In the genomic region with DNA sequence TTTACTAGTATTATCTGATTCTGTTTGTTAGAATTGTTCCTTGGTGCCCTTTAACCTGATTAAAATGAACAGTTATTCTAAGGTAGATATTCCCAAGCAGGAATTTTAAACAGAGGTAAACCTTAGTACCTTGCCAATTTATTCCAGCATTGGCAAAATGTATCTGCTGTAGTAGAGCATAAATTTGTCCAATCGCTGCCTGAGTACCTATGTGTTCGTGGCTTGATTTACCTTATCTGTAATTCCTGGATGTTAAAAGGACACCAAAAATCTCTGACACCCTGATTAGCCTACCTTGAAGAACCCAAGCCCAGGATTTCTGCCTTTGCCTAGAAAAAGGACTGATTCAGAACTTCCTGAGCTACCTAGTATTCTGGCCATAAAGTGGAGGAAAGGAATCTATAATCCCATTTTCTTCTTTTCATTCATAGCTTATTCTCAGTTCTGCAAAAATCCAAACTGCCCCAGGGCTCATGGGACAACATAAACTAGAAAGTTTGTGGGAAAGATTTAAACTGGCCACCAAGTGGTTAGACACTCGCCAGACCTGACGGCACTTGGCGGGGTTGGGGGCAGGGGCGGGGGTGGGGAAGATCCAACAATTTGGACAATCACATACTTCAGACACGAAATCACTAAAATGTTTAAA, we compare ENCODE assay signal across 8 cellular contexts. TPM values are rescaled to one million over a fixed set of nuclear protein-coding genes. Genes with fewer than 3 reads are reported as not detected.
DNase-seq lines count a peak whose midpoint lies in the region; ATAC-seq and TF ChIP-seq lines count a peak whose summit lies in the region.

No MANE protein-coding gene starts in this region.

- H3F3A ChIP-seq in OCI-LY1 (ENCODE audit: insufficient read depth, low read length), result no peaks in the 10 kb centered on the region

- no peaks in the 10 kb centered on the region for H3K9me3 ChIP-seq in CD4-positive, alpha-beta T cell (ENCODE audit: control insufficient read depth, low read length)
- H3K9me3 ChIP-seq in OCI-LY1 (ENCODE audit: low read length), result peaks cover 2% of the 10 kb centered on the region; the same call in 1 of the 2 replicates
- H3K9me3 ChIP-seq in hepatocyte (ENCODE audit: low read depth), result peaks cover 1% of the 10 kb centered on the region
- no peaks in the 10 kb centered on the region for H3K9me3 ChIP-seq in endodermal cell (ENCODE audit: control insufficient read depth, low read length)

- H3K4me3 ChIP-seq in OCI-LY1 (ENCODE audit: low read depth, low read length, poor library complexity, severe bottlenecking) (peak overlapping the region; percentile 48), hepatocyte (no peak overlapping the region), urinary bladder (ENCODE audit: low read depth, low read length) (peak overlapping the region; percentile 36), endodermal cell (ENCODE audit: low read length) (no peak overlapping the region)

- WGBS in hepatocyte (ENCODE audit: low lambda C conversion rate, missing lambda C conversion rate), result 82% methylated on average over 7 of the region's 7 CpGs
- WGBS in urinary bladder, result 76% methylated on average over 7 of the region's 7 CpGs
- WGBS in endodermal cell (ENCODE audit: insufficient coverage in 1 of 2, insufficient read length in 1 of 2), 2 experiments, result 89 to 96% methylated on average over 6 to 7 of the region's 7 CpGs

- H3K27me3 ChIP-seq in CD4-positive, alpha-beta T cell (ENCODE audit: control insufficient read depth, insufficient read depth, low read length), result no peaks in the 10 kb centered on the region
- H3K27me3 ChIP-seq in OCI-LY1 (ENCODE audit: insufficient read depth, low read length) (no peaks in the 10 kb centered on the region), hepatocyte (no peaks in the 10 kb centered on the region), endodermal cell (ENCODE audit: control insufficient read depth, insufficient read depth, low read length, poor library complexity, severe bottlenecking) (no peaks in the 10 kb centered on the region)

- H3K9me2 ChIP-seq in OCI-LY1 (ENCODE audit: low read depth, low read length), result no peaks in the 10 kb centered on the region
- H3K9me2 ChIP-seq in hepatocyte (replicated peaks; ENCODE audit: insufficient read depth), result no peaks in the 10 kb centered on the region

- no peak for TF ChIP-seq CTCF in CD4-positive, alpha-beta T cell (IDR thresholded peaks at IDR 0.05)
- TF ChIP-seq CTCF in OCI-LY1 (IDR thresholded peaks at IDR 0.05; ENCODE audit: low read length) (no peak), hepatocyte (IDR thresholded peaks at IDR 0.05; ENCODE audit: poor library complexity) (no peak), endodermal cell (conservative IDR thresholded peaks at IDR 0.05) (no peak)

- no peak overlapping the region for H3K27ac ChIP-seq in CD4-positive, alpha-beta T cell (ENCODE audit: low read depth, low read length)
- peak overlapping the region; percentile 65 for H3K27ac ChIP-seq in OCI-LY1 (ENCODE audit: low read depth, low read length, poor library complexity, severe bottlenecking)
- H3K27ac ChIP-seq in hepatocyte, result peak overlapping the region; percentile 43
- H3K27ac ChIP-seq in urinary bladder (ENCODE audit: low read depth), result no peak overlapping the region
- no peak overlapping the region for H3K27ac ChIP-seq in endodermal cell (ENCODE audit: low read depth, low read length)

- H4K20me1 ChIP-seq in OCI-LY1 (ENCODE audit: insufficient read depth, low read length), result no peaks in the 10 kb centered on the region
- no peaks in the 10 kb centered on the region for H4K20me1 ChIP-seq in hepatocyte (ENCODE audit: insufficient read depth, poor library complexity, severe bottlenecking)

- POLR2A ChIA-PET in CD4-positive, alpha-beta T cell (lab: Charles Lee), result interaction anchor here (0.7 to 3.5 kb wide), 7 partner anchors 10 to 319 kb away, joined by 3 to 79 read pairs (median 7); a partner anchor contains a TSS

- peaks cover 28% of the 10 kb centered on the region for H3K36me3 Mint-ChIP-seq in CD4-positive, alpha-beta T cell (ENCODE audit: low read depth)
- H3K36me3 Mint-ChIP-seq in endodermal cell (ENCODE audit: low read depth), result no peaks in the 10 kb centered on the region

- peak overlapping the region; percentile 96 for H3K27ac Mint-ChIP-seq in CD4-positive, alpha-beta T cell
- H3K27ac Mint-ChIP-seq in endodermal cell, result no peak overlapping the region

- H3K9me3 Mint-ChIP-seq in CD4-positive, alpha-beta T cell, result peaks cover 3% of the 10 kb centered on the region
- peaks cover 3% of the 10 kb centered on the region for H3K9me3 Mint-ChIP-seq in endodermal cell

- peak overlapping the region; percentile 47; the same call in 1 of the 2 replicates for H3K9ac ChIP-seq in OCI-LY1 (ENCODE audit: low read length)
- no peak overlapping the region for H3K9ac ChIP-seq in endodermal cell (ENCODE audit: extremely low read depth, low read length, poor library complexity, severe bottlenecking)

- H3K4me3 Mint-ChIP-seq in CD4-positive, alpha-beta T cell, result peak overlapping the region; percentile 92
- H3K4me3 Mint-ChIP-seq in endodermal cell, result no peak overlapping the region

- CTCF ChIA-PET in CD4-positive, alpha-beta T cell (lab: Charles Lee), result interaction anchor here (1.1 to 1.6 kb wide), 3 partner anchors 52 to 81 kb away, joined by 3 to 5 read pairs (median 5); no protein-coding TSS in a partner anchor

- H3K4me2 ChIP-seq in OCI-LY1 (ENCODE audit: low read length) (peak overlapping the region; percentile 83), hepatocyte (peak overlapping the region; percentile 61)

- H3K79me2 ChIP-seq in OCI-LY1 (ENCODE audit: insufficient read depth, low read length) (no peaks in the 10 kb centered on the region), hepatocyte (no peaks in the 10 kb centered on the region)

- H3K36me3 ChIP-seq in OCI-LY1 (ENCODE audit: insufficient read depth, low read length) (no peaks in the 10 kb centered on the region; the same call in 1 of the 2 replicates), hepatocyte (replicated peaks; ENCODE audit: insufficient read depth, low read depth) (no peaks in the 10 kb centered on the region), urinary bladder (ENCODE audit: insufficient read depth) (no peaks in the 10 kb centered on the region), endodermal cell (ENCODE audit: control insufficient read depth, insufficient read depth, low read length) (no peaks in the 10 kb centered on the region)

- intact Hi-C loops in CD4-positive, alpha-beta T cell (cut with DNase I, micrococcal nuclease), result loop anchor here in 1 of 2 experiments (1.0 kb wide), 1 partner anchor 16 kb away; no protein-coding TSS in a partner anchor

- no peaks in the 10 kb centered on the region for H3K27me3 Mint-ChIP-seq in CD4-positive, alpha-beta T cell
- no peaks in the 10 kb centered on the region for H3K27me3 Mint-ChIP-seq in endodermal cell (ENCODE audit: insufficient read depth)

- H3K4me1 Mint-ChIP-seq in CD4-positive, alpha-beta T cell (ENCODE audit: low read depth), result peaks cover 20% of the 10 kb centered on the region
- no peaks in the 10 kb centered on the region for H3K4me1 Mint-ChIP-seq in endodermal cell

- no peak for DNase-seq in CD4-positive, alpha-beta T cell
- no peak for DNase-seq in hepatocyte (ENCODE audit: low spot score)
- DNase-seq in endodermal cell, result no peak
- no peak for DNase-seq in activated CD8-positive, alpha-beta memory T cell treated with anti-CD3 and anti-CD28 coated beads for 24 hours
- no peak for DNase-seq in amygdala (lab: John Stamatoyannopoulos, UW)

- peak; percentile 27 for ATAC-seq in CD4-positive, alpha-beta T cell (ENCODE audit: poor library complexity)
- peak; percentile 23 for ATAC-seq in GM21515 (IDR thresholded peaks at IDR 0.05; ENCODE audit: unreplicated experiment)

- peaks cover 18% of the 10 kb centered on the region for H3K4me1 ChIP-seq in OCI-LY1 (ENCODE audit: insufficient read depth, low read length, severe bottlenecking)
- no peaks in the 10 kb centered on the region for H3K4me1 ChIP-seq in hepatocyte (ENCODE audit: insufficient read depth)
- H3K4me1 ChIP-seq in urinary bladder (ENCODE audit: insufficient read depth), result no peaks in the 10 kb centered on the region
- no peaks in the 10 kb centered on the region for H3K4me1 ChIP-seq in endodermal cell (ENCODE audit: control insufficient read depth, insufficient read depth, low read length)

- H2AFZ ChIP-seq in OCI-LY1 (ENCODE audit: low read length) (peak overlapping the region; percentile 48), hepatocyte (peak overlapping the region; percentile 49)

RNA-seq across cellular contexts. Expression of a gene that starts 16.2 kb away (rescaled TPM):
- total RNA-seq in CD4-positive, alpha-beta T cell, result 10 to 100 TPM; 85.0 to 85.4 TPM
- 9.3 and 14.9 TPM in 2 replicates for total RNA-seq in hepatocyte
- 3.3 and 5.2 TPM in 2 replicates for polyA plus RNA-seq in hepatocyte
- 13.4 TPM for total RNA-seq in urinary bladder
- 10.8 TPM for polyA plus RNA-seq in urinary bladder
- total RNA-seq in endodermal cell, result 10 to 100 TPM; 14.4 to 16.9 TPM
- polyA plus RNA-seq in endodermal cell (2013, experiment 1 of 2), result 7.8 TPM
- polyA plus RNA-seq in endodermal cell (2013, experiment 2 of 2), result 7.8 TPM

Comparison
In these comparisons a context has a peak if more than half of its experiments do, and no peak if none do; other contexts are left out.
1. H3K27ac ChIP-seq: peak in OCI-LY1 (single experiment) and hepatocyte (single experiment); none in CD4-positive, alpha-beta T cell (single experiment), urinary bladder (single experiment) and endodermal cell (single experiment).
2. H3K4me3 ChIP-seq: peak in OCI-LY1 (single experiment) and urinary bladder (single experiment); none in hepatocyte (single experiment) and endodermal cell (single experiment).